In genomic region chr6:31572041-31572911, GRCh38 we compare ENCODE assay signal across 9 cellular contexts. TPM values are rescaled to one million over a fixed set of nuclear protein-coding genes. Genes with fewer than 3 reads are reported as not detected.
DNase-seq lines count a peak whose midpoint lies in the region; ATAC-seq and TF ChIP-seq lines count a peak whose summit lies in the region.
"Had no signal": no experiment of that assay in that cellular context is flagged by ENCODE, and none has a peak within 500 bp of the region (broad histone marks: within the 10 kb centered on the region; RNA-seq: fewer than 3 reads in every experiment).

A gene with protein sequence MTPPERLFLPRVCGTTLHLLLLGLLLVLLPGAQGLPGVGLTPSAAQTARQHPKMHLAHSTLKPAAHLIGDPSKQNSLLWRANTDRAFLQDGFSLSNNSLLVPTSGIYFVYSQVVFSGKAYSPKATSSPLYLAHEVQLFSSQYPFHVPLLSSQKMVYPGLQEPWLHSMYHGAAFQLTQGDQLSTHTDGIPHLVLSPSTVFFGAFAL (plus strand): TSS chr6:31572289. CDS start chr6:31572743, 454 bp downstream.

- in situ Hi-C loops in gastrocnemius medialis (cut with MboI; ENCODE audit: low sequenced_read_pairs in 4 of 4) = no loop called here

- TF ChIP-seq POLR2A in gastrocnemius medialis (IDR thresholded peaks at IDR 0.05) = no peak

- ATAC-seq in HG03097 (IDR thresholded peaks at IDR 0.05; ENCODE audit: low FRiP score, unreplicated experiment) (peak; percentile 40), natural killer cell (peak; percentile 45 to 70 (median 51)), gastrocnemius medialis (no peak), sciatic nerve (no peak)

- H3K27me3 Mint-ChIP-seq in natural killer cell (ENCODE audit: low read depth in 2 of 2) = no peaks in the 10 kb centered on the region

- no peak within 1 kb of the TSS for H3K4me3 ChIP-seq in gastrocnemius medialis

- no peak for TF ChIP-seq CTCF in GM10248 (IDR thresholded peaks at IDR 0.05; ENCODE audit: control extremely low read depth, extremely low read depth, low read depth, missing control alignments)
- TF ChIP-seq CTCF in natural killer cell (IDR thresholded peaks at IDR 0.05) = no peak
- no peak for TF ChIP-seq CTCF in gastrocnemius medialis (IDR thresholded peaks at IDR 0.05 in 4 of 5, conservative IDR thresholded peaks at IDR 0.05 in 1 of 5)

- peak within 1 kb of the TSS; percentile 95 to 99 for H3K27ac Mint-ChIP-seq in natural killer cell

- CTCF ChIA-PET in GM10248 (lab: Yijun Ruan, JAX) = interaction anchor here (1.1 to 54.8 kb wide), 6 partner anchors 8 to 79 kb away, joined by 3 to 2725 read pairs (median 22); partner anchors contain the start of genes ATP6V1G2, DDX39B and LST1 and of another gene

- POLR2A ChIA-PET in GM10248 (lab: Yijun Ruan, JAX) = interaction anchor here (1.0 kb wide), 1 partner anchor 31 kb away, joined by 3 read pairs; the partner anchor contains the start of gene DDX39B

- DNase-seq in GM10248 (ENCODE audit: extremely low spot score) (peak; percentile 67), natural killer cell (no peak), gastrocnemius medialis (no peak), sciatic nerve (ENCODE audit: low spot score) (no peak), Kasumi-1 (lab: John Stamatoyannopoulos, UW) (no peak), NCI-H345 treated with DMSO at 0.1 percent for 48 hours (lab: John Stamatoyannopoulos, UW; ENCODE audit: unreplicated experiment) (no peak)
- peak; percentile 70 for DNase-seq in activated CD8-positive, alpha-beta memory T cell treated with anti-CD3 and anti-CD28 coated beads, Interleukin-2, amount 50 U/mL, for 4 hours

- intact Hi-C loops in natural killer cell (cut with micrococcal nuclease) (loop anchor here (2.0 kb wide), 1 partner anchor 13 kb away; no protein-coding TSS in a partner anchor), gastrocnemius medialis (cut with DNase I; ENCODE audit: low total_unique reads) (no loop called here), sciatic nerve (cut with DNase I) (no loop called here)

- H3K4me1 ChIP-seq in gastrocnemius medialis = no peaks in the 10 kb centered on the region
- H3K4me1 ChIP-seq: parathyroid adenoma had no signal

- peaks cover 71 to 86% of the 10 kb centered on the region in 2 donors for H3K4me1 Mint-ChIP-seq in natural killer cell

- H3K9me3 Mint-ChIP-seq in natural killer cell = no peaks in the 10 kb centered on the region

- H3K27ac ChIP-seq in gastrocnemius medialis = no peak within 1 kb of the TSS
- H3K27ac ChIP-seq: parathyroid adenoma had no signal

- H3K27me3 ChIP-seq in gastrocnemius medialis = no peaks in the 10 kb centered on the region

- no peaks in the 10 kb centered on the region for H3K36me3 ChIP-seq in gastrocnemius medialis

- H3K9me3 ChIP-seq in gastrocnemius medialis = no peaks in the 10 kb centered on the region

- H3K4me3 Mint-ChIP-seq in natural killer cell = peak within 1 kb of the TSS; percentile 78

- H3K36me3 Mint-ChIP-seq in natural killer cell = no peaks in the 10 kb centered on the region

RNA-seq across cellular contexts. Expression of the gene that starts here (rescaled TPM):
- total RNA-seq in natural killer cell (10 to 100 TPM in 1 of 3 donors, 1 to 10 TPM in 2; 7.6 to 13.1 (median 8.7) TPM), gastrocnemius medialis (not detected), sciatic nerve (0.27 TPM)

Comparison
In these comparisons a context has a peak if more than half of its experiments do, and no peak if none do; other contexts are left out.
1. DNase-seq: peak in GM10248 (single experiment) and activated CD8-positive, alpha-beta memory T cell treated with anti-CD3 and anti-CD28 coated beads, Interleukin-2, amount 50 U/mL, for 4 hours (single experiment); none in natural killer cell (single experiment), gastrocnemius medialis (0 of 2), sciatic nerve (single experiment), Kasumi-1 (0 of 2) and NCI-H345 treated with DMSO at 0.1 percent for 48 hours (single experiment).
2. ATAC-seq: peak in HG03097 (single experiment) and natural killer cell (3 of 3); none in gastrocnemius medialis (0 of 2) and sciatic nerve (single experiment).